ENCODE assay signal across 8 cellular contexts in genomic region chr14:18918345-18918744, GRCh38. TPM values are rescaled to one million over a fixed set of nuclear protein-coding genes. Genes with fewer than 3 reads are reported as not detected.
"Had no signal": no experiment of that assay in that cellular context is flagged by ENCODE, and none has a peak within 500 bp of the region (broad histone marks: within the 10 kb centered on the region; RNA-seq: fewer than 3 reads in every experiment).

No MANE protein-coding gene starts in this region.

RNA-seq across cellular contexts. Expression of gene POTEM, which starts 48.9 kb away (rescaled TPM):
- total RNA-seq: PC-3, PC-9, Peyer's patch, Right ventricle myocardium inferior, Right ventricle myocardium superior, RPMI7951, SJCRH30, SJSA1 had no signal
